ENCODE assay signal across 12 cellular contexts in the genomic region with DNA sequence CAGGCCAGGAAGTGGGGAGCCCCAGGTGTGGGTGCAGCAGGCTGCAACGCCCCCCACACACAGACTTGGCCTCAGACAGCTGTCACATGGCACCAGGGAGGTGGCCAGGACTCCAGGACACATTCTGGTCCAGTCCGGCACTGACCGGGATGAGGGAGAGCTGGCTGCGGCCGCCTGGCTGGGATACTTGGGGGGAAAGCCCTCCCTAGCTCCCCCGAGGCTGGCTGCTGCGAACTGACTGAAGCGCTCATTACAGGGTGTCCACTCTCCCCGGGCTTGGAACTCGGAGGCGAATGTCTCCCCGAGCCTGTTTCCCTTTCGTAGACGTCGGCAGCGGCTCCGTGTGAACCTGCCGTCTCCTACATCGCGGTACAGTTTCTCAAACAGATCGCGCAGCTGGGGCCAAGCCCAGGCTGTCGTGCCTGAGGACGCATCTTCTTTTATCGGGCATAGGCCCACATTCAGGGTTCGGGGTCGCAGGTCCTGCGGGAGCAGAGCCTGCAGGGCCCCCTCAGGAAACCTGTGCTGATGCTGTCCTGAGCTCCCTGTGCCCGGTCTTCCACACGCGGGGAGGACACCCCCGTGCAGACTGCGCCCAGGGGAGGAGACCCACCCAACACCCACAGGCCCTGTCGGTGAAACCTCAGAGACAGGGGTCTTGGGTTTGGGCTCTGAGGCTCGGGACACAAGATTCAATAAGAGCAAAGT. TPM values are rescaled to one million over a fixed set of nuclear protein-coding genes. Genes with fewer than 3 reads are reported as not detected.
DNase-seq lines count a peak whose midpoint lies in the region; TF ChIP-seq lines count a peak whose summit lies in the region.
"Had no signal": no experiment of that assay in that cellular context is flagged by ENCODE, and none has a peak within 500 bp of the region (broad histone marks: within the 10 kb centered on the region; RNA-seq: fewer than 3 reads in every experiment).

No MANE protein-coding gene starts in this region.

- H2AK5ac ChIP-seq in neuronal stem cell (ENCODE audit: low read depth, low read length) = peak overlapping the region; percentile 81

- H3K27me3 ChIP-seq in BLaER1 (no peaks in the 10 kb centered on the region), H7 (ENCODE audit: control insufficient read depth, insufficient read depth, low read length) (no peaks in the 10 kb centered on the region), esophagus muscularis mucosa (no peaks in the 10 kb centered on the region), neuronal stem cell (ENCODE audit: control insufficient read depth in 3 of 3, insufficient read depth in 3 of 3, low read depth in 1 of 3, low read length in 3 of 3) (no peaks in the 10 kb centered on the region)
- H3K27me3 ChIP-seq: cardiac muscle cell had no signal

- 77% methylated on average over 21 of the region's 35 CpGs for WGBS in esophagus muscularis mucosa
- no CpG with 5 or more reads among the region's 35 CpGs for WGBS in neuronal stem cell (ENCODE audit: extremely low coverage in 2 of 2, insufficient read length in 2 of 2, insufficient replicate concordance in 1 of 2), 2 donors

- no peaks in the 10 kb centered on the region for H3K9me3 ChIP-seq in BLaER1
- H3K9me3 ChIP-seq in esophagus muscularis mucosa = no peaks in the 10 kb centered on the region
- H3K9me3 ChIP-seq in neuronal stem cell (replicated peaks in 1 of 2; ENCODE audit: control insufficient read depth in 2 of 2, insufficient read depth in 1 of 2, low read depth in 1 of 2, low read length in 2 of 2) = no peaks in the 10 kb centered on the region

- H3K4me1 ChIP-seq in BLaER1 (peaks cover 34% of the 10 kb centered on the region), esophagus muscularis mucosa (peaks cover 20 to 74% (median 64%) of the 10 kb centered on the region in 4 donors), neuronal stem cell (ENCODE audit: control insufficient read depth in 2 of 2, insufficient read depth in 1 of 2, low read depth in 1 of 2, low read length in 2 of 2) (no peaks in the 10 kb centered on the region)

- peak overlapping the region; percentile 38 for H3K14ac ChIP-seq in neuronal stem cell (ENCODE audit: low read length)

- TF ChIP-seq EP300 in esophagus muscularis mucosa (IDR thresholded peaks at IDR 0.05) = no peak

- intact Hi-C loops in esophagus muscularis mucosa (cut with DNase I) = no loop called here

- no peak overlapping the region for H3K9ac ChIP-seq in BLaER1
- H3K9ac ChIP-seq in neuronal stem cell (ENCODE audit: low read depth, low read length, poor library complexity) = no peak overlapping the region

- peak overlapping the region; percentile 10 for H2BK12ac ChIP-seq in neuronal stem cell (ENCODE audit: low read length)

- no peak for TF ChIP-seq CTCF in esophagus muscularis mucosa (IDR thresholded peaks at IDR 0.05)

- H4K91ac ChIP-seq in neuronal stem cell (ENCODE audit: low read depth, low read length, poor library complexity) = no peak overlapping the region

- H2BK15ac ChIP-seq in neuronal stem cell (ENCODE audit: low read length) = peak overlapping the region; percentile 49

- DNase-seq in H7 (peak; percentile 47), esophagus muscularis mucosa (ENCODE audit: extremely low spot score) (no peak), neuronal stem cell (ENCODE audit: low spot score) (no peak), islet precursor cell (no peak), SIG-M5 (lab: John Stamatoyannopoulos, UW) (no peak), DMS 273 treated with DMSO at 0.1 percent for 48 hours (lab: John Stamatoyannopoulos, UW) (no peak)
- DNase-seq: activated CD4-positive, alpha-beta T cell treated with anti-CD3 and anti-CD28 coated beads for 48 hours; activated naive CD4-positive, alpha-beta T cell treated with anti-CD3 and anti-CD28 coated beads, Interleukin-2, amount 50 U/mL, for 16 hours; NCI-H1436; NCI-H510A had no signal

- H4K20me1 ChIP-seq in BLaER1 = no peaks in the 10 kb centered on the region

- H3K4me2 ChIP-seq in BLaER1 (peak overlapping the region; percentile 55), neuronal stem cell (ENCODE audit: insufficient read depth, low read length, poor library complexity, severe bottlenecking) (no peak overlapping the region)

- H3K79me1 ChIP-seq in neuronal stem cell (ENCODE audit: low read depth, low read length) = peaks cover 2% of the 10 kb centered on the region

- no peak for TF ChIP-seq POLR2A in esophagus muscularis mucosa (IDR thresholded peaks at IDR 0.05; ENCODE audit: low read depth)

- H2BK5ac ChIP-seq in neuronal stem cell (ENCODE audit: low read length) = peak overlapping the region; percentile 82

- peak overlapping the region; percentile 76 for H3K18ac ChIP-seq in neuronal stem cell (ENCODE audit: low read length)

- no peaks in the 10 kb centered on the region for H3K36me3 ChIP-seq in BLaER1
- no peaks in the 10 kb centered on the region for H3K36me3 ChIP-seq in H7 (replicated peaks; ENCODE audit: control insufficient read depth, insufficient read depth, low read length)
- H3K36me3 ChIP-seq in esophagus muscularis mucosa = peaks cover 0 to 19% (median 7%) of the 10 kb centered on the region in 4 donors
- no peaks in the 10 kb centered on the region for H3K36me3 ChIP-seq in neuronal stem cell (replicated peaks in 1 of 2; ENCODE audit: control insufficient read depth in 2 of 2, insufficient read depth in 2 of 2, low read length in 2 of 2)
- H3K36me3 ChIP-seq: cardiac muscle cell had no signal

- H2BK120ac ChIP-seq in neuronal stem cell (ENCODE audit: low read depth, low read length) = no peak overlapping the region

- H3K4me3 ChIP-seq in BLaER1 (no peak overlapping the region), H7 (ENCODE audit: insufficient read depth, low read depth, low read length) (no peak overlapping the region), esophagus muscularis mucosa (no peak overlapping the region), neuronal stem cell (ENCODE audit: low read length in 2 of 2) (no peak overlapping the region)
- H3K4me3 ChIP-seq: cardiac muscle cell had no signal

- no peak overlapping the region for H3K27ac ChIP-seq in BLaER1
- H3K27ac ChIP-seq in esophagus muscularis mucosa (replicated peaks in 1 of 4) = peak overlapping the region in 3 of 4 donors; percentile 11 to 66 (median 42)
- no peak overlapping the region for H3K27ac ChIP-seq in neuronal stem cell (replicated peaks; ENCODE audit: low read length)
- H3K27ac ChIP-seq: cardiac muscle cell had no signal

- peak overlapping the region; percentile 73 for H3K23ac ChIP-seq in neuronal stem cell (ENCODE audit: low read depth, low read length, poor library complexity)

- no peak overlapping the region for H3K4ac ChIP-seq in neuronal stem cell (ENCODE audit: low read length)

- no peak overlapping the region for H2AFZ ChIP-seq in neuronal stem cell (ENCODE audit: low read length)

- H4K8ac ChIP-seq in neuronal stem cell (ENCODE audit: low read depth, low read length) = no peak overlapping the region

RNA-seq across cellular contexts. Expression of a gene that starts 19.8 kb away (rescaled TPM):
- total RNA-seq in H7 (2014; rRNA removed; shearing (Covaris generic)) = 16.6 and 19.3 TPM in 2 replicates
- 100 to 1,000 TPM in 3 of 4 donors, 10 to 100 TPM in 1; 93.8 to 192 (median 142) TPM for total RNA-seq in esophagus muscularis mucosa
- polyA plus RNA-seq in neuronal stem cell (2013, experiment 1 of 2) = 4.9 TPM
- polyA plus RNA-seq in neuronal stem cell (2013, experiment 2 of 2) = 5.0 TPM

RNA-seq across cellular contexts. Expression of a gene that starts 43.4 kb away (rescaled TPM):
- total RNA-seq in H7 (2014; rRNA removed; shearing (Covaris generic)) = 50.7 and 66.1 TPM in 2 replicates
- 10 to 100 TPM; 33.6 to 77.6 (median 59.4) TPM for total RNA-seq in esophagus muscularis mucosa
- 23.6 TPM for polyA plus RNA-seq in neuronal stem cell (2013, experiment 1 of 2)
- polyA plus RNA-seq in neuronal stem cell (2013, experiment 2 of 2) = 22.7 TPM

Comparison
In these comparisons a context has a peak if more than half of its experiments do, and no peak if none do; other contexts are left out.
1. H3K27ac ChIP-seq: peak in esophagus muscularis mucosa (3 of 4); none in BLaER1 (single experiment) and neuronal stem cell (single experiment).